ENCODE assay signal across 22 cellular contexts in genomic region chr21:38322551-38322950, GRCh38.
DNase-seq lines count a peak whose midpoint lies in the region; ATAC-seq, FAIRE-seq and TF ChIP-seq lines count a peak whose summit lies in the region.
"Had no signal": no experiment of that assay in that cellular context is flagged by ENCODE, and none has a peak within 500 bp of the region (broad histone marks: within the 10 kb centered on the region; RNA-seq: fewer than 3 reads in every experiment).

No MANE protein-coding gene starts in this region.

- H3K27me3 Mint-ChIP-seq in astrocyte (ENCODE audit: low read depth, unreplicated experiment) (no peaks in the 10 kb centered on the region), nephron (ENCODE audit: low read depth) (peaks cover 5% of the 10 kb centered on the region)
- H3K27me3 Mint-ChIP-seq: activated T-cell treated with anti-CD3 and anti-CD28 coated beads, Interleukin-2, amount 50 U/mL, for 24 hours; T-cell had no signal

- H3K36me3 ChIP-seq in astrocyte (ENCODE audit: insufficient read depth, low read length): no peaks in the 10 kb centered on the region
- H3K36me3 ChIP-seq: cardiac muscle cell, heart right ventricle, left ventricle myocardium inferior, upper lobe of left lung had no signal

- no peaks in the 10 kb centered on the region for H3K27me3 ChIP-seq in astrocyte (ENCODE audit: insufficient read depth, low read length)
- H3K27me3 ChIP-seq: cardiac muscle cell, upper lobe of left lung had no signal

- H3K27ac ChIP-seq in astrocyte (ENCODE audit: low read depth, low read length): no peak overlapping the region
- H3K27ac ChIP-seq: cardiac muscle cell, left ventricle myocardium inferior, upper lobe of left lung had no signal

- H3K9me3 ChIP-seq in astrocyte (ENCODE audit: insufficient read depth, low read depth, low read length): no peaks in the 10 kb centered on the region
- H3K9me3 ChIP-seq: heart right ventricle, left ventricle myocardium inferior, upper lobe of left lung had no signal

- H3K9me3 Mint-ChIP-seq in astrocyte (ENCODE audit: unreplicated experiment) (peaks cover 8% of the 10 kb centered on the region), nephron (peaks cover 2% of the 10 kb centered on the region)
- no peaks in the 10 kb centered on the region for H3K9me3 Mint-ChIP-seq in stimulated activated effector memory CD8-positive, alpha-beta T cell treated with anti-CD3 and anti-CD28 coated beads, Interleukin-12 subunit alpha, Interleukin-12 subunit beta, amount 100 ng/mL, for 72 hours
- H3K9me3 Mint-ChIP-seq: activated T-cell treated with anti-CD3 and anti-CD28 coated beads, Interleukin-2, amount 50 U/mL, for 24 hours; T-cell had no signal

- H3K4me3 ChIP-seq in AG04449 (ENCODE audit: low read depth, low read length) (no peak overlapping the region), astrocyte (ENCODE audit: insufficient read depth, low read depth, low read length) (no peak overlapping the region)
- H3K4me3 ChIP-seq: cardiac muscle cell, heart right ventricle, left ventricle myocardium inferior, upper lobe of left lung had no signal

- CTCF ChIA-PET in AG04449 (lab: Yijun Ruan, JAX): interaction anchor here (1.2 to 3.7 kb wide), 4 partner anchors 15 to 104 kb away, joined by 3 to 18 read pairs (median 8); no protein-coding TSS in a partner anchor

- FAIRE-seq in astrocyte (lab: Jason Lieb, UNC): peak; percentile 73
- FAIRE-seq: endometrium, TTC549 had no signal

- POLR2A ChIA-PET in AG04449 (lab: Yijun Ruan, JAX): interaction anchor here (0.7 to 2.2 kb wide), 3 partner anchors 16 to 45 kb away, joined by 3 to 12 read pairs (median 3); no protein-coding TSS in a partner anchor

- H3K4me2 ChIP-seq in astrocyte (ENCODE audit: low read length): no peak overlapping the region

- TF ChIP-seq CTCF in AG04449 (IDR thresholded peaks at IDR 0.05; ENCODE audit: insufficient read depth, low read length, missing control alignments) (no peak), astrocyte (IDR thresholded peaks at IDR 0.05; ENCODE audit: insufficient read depth, low read depth, low read length) (no peak), nephron (IDR thresholded peaks at IDR 0.05; ENCODE audit: unreplicated experiment in 3 of 3) (no peak)

- H3K4me1 Mint-ChIP-seq in astrocyte (ENCODE audit: low read depth, unreplicated experiment): peaks cover 12% of the 10 kb centered on the region
- peaks cover 55% of the 10 kb centered on the region for H3K4me1 Mint-ChIP-seq in nephron
- no peaks in the 10 kb centered on the region for H3K4me1 Mint-ChIP-seq in stimulated activated effector memory CD8-positive, alpha-beta T cell treated with anti-CD3 and anti-CD28 coated beads, Interleukin-12 subunit alpha, Interleukin-12 subunit beta, amount 100 ng/mL, for 72 hours

- no peak for ATAC-seq in stimulated activated effector memory CD8-positive, alpha-beta T cell treated with anti-CD3 and anti-CD28 coated beads, Interleukin-12 subunit alpha, Interleukin-12 subunit beta, amount 100 ng/mL, for 72 hours
- ATAC-seq: heart right ventricle, T-cell had no signal

- H4K20me1 ChIP-seq in astrocyte (ENCODE audit: insufficient read depth, low read length): no peaks in the 10 kb centered on the region

- peaks cover 25% of the 10 kb centered on the region for H3K4me1 ChIP-seq in astrocyte (ENCODE audit: insufficient read depth, low read length)

- H3K4me3 Mint-ChIP-seq in astrocyte (ENCODE audit: unreplicated experiment) (no peak overlapping the region), nephron (no peak overlapping the region)
- H3K4me3 Mint-ChIP-seq in stimulated activated effector memory CD8-positive, alpha-beta T cell treated with anti-CD3 and anti-CD28 coated beads, Interleukin-12 subunit alpha, Interleukin-12 subunit beta, amount 100 ng/mL, for 72 hours: no peak overlapping the region
- H3K4me3 Mint-ChIP-seq: activated T-cell treated with anti-CD3 and anti-CD28 coated beads, Interleukin-2, amount 50 U/mL, for 24 hours; T-cell had no signal

- no peaks in the 10 kb centered on the region for H3K79me2 ChIP-seq in astrocyte (ENCODE audit: insufficient read depth, low read length)

- H3K9ac ChIP-seq in astrocyte (ENCODE audit: low read length): no peak overlapping the region

- DNase-seq in AG04449 (ENCODE audit: low read depth, low spot score) (peak; percentile 10), GM04503 (ENCODE audit: low read depth) (peak; percentile 70), astrocyte (ENCODE audit: low read depth) (peak; percentile 44), NCI-H1092 treated with DMSO at 0.1 percent for 48 hours (lab: John Stamatoyannopoulos, UW) (no peak), C1 segment of cervical spinal cord (lab: John Stamatoyannopoulos, UW) (no peak)
- no peak for DNase-seq in effector CD8-positive, alpha-beta T cell (lab: John Stamatoyannopoulos, UW)
- no peak for DNase-seq in stimulated activated effector memory CD8-positive, alpha-beta T cell treated with anti-CD3 and anti-CD28 coated beads, Interleukin-12 subunit alpha, Interleukin-12 subunit beta, amount 100 ng/mL, for 72 hours (ENCODE audit: low spot score in 2 of 2)
- DNase-seq: activated CD8-positive, alpha-beta memory T cell treated with anti-CD3 and anti-CD28 coated beads for 24 hours; activated naive CD4-positive, alpha-beta T cell; activated T-cell treated with anti-CD3 and anti-CD28 coated beads, Interleukin-2, amount 50 U/mL, for 24 hours; GOT3; heart right ventricle; Karpas-422; left ventricle myocardium inferior; NCI-H1048; NCI-H2029; T-cell; upper lobe of left lung had no signal

- H3K27ac Mint-ChIP-seq in astrocyte (ENCODE audit: unreplicated experiment) (peak overlapping the region; percentile 19), nephron (peak overlapping the region; percentile 63 to 82 (median 80))
- H3K27ac Mint-ChIP-seq in stimulated activated effector memory CD8-positive, alpha-beta T cell treated with anti-CD3 and anti-CD28 coated beads, Interleukin-12 subunit alpha, Interleukin-12 subunit beta, amount 100 ng/mL, for 72 hours: no peak overlapping the region
- H3K27ac Mint-ChIP-seq: activated T-cell treated with anti-CD3 and anti-CD28 coated beads, Interleukin-2, amount 50 U/mL, for 24 hours had no signal

- no peak overlapping the region for H2AFZ ChIP-seq in astrocyte (ENCODE audit: low read depth, low read length)

- H3K36me3 Mint-ChIP-seq in astrocyte (ENCODE audit: low read depth, unreplicated experiment) (no peaks in the 10 kb centered on the region), nephron (ENCODE audit: low read depth) (no peaks in the 10 kb centered on the region)
- H3K36me3 Mint-ChIP-seq in stimulated activated effector memory CD8-positive, alpha-beta T cell treated with anti-CD3 and anti-CD28 coated beads, Interleukin-12 subunit alpha, Interleukin-12 subunit beta, amount 100 ng/mL, for 72 hours: no peaks in the 10 kb centered on the region
- H3K36me3 Mint-ChIP-seq: T-cell had no signal

Comparison
In these comparisons a context has a peak if more than half of its experiments do, and no peak if none do; other contexts are left out.
1. DNase-seq: peak in AG04449 (single experiment), GM04503 (single experiment) and astrocyte (single experiment); none in effector CD8-positive, alpha-beta T cell (single experiment), NCI-H1092 treated with DMSO at 0.1 percent for 48 hours (single experiment), C1 segment of cervical spinal cord (0 of 14) and stimulated activated effector memory CD8-positive, alpha-beta T cell treated with anti-CD3 and anti-CD28 coated beads, Interleukin-12 subunit alpha, Interleukin-12 subunit beta, amount 100 ng/mL, for 72 hours (0 of 2).